In genomic region chr3:13011369-13012227, GRCh38 we compare ENCODE assay signal across 9 cellular contexts.
DNase-seq lines count a peak whose midpoint lies in the region; ATAC-seq and TF ChIP-seq lines count a peak whose summit lies in the region.
"Had no signal": no experiment of that assay in that cellular context is flagged by ENCODE, and none has a peak within 500 bp of the region (broad histone marks: within the 10 kb centered on the region; RNA-seq: fewer than 3 reads in every experiment).

No MANE protein-coding gene starts in this region.

- ATAC-seq in GM21515 (IDR thresholded peaks at IDR 0.05; ENCODE audit: unreplicated experiment), result peak; percentile 48

- no peaks in the 10 kb centered on the region for H3K9me3 ChIP-seq in KOPT-K1 (ENCODE audit: insufficient read depth, low read length, poor library complexity, severe bottlenecking)
- H3K9me3 ChIP-seq: heart right ventricle had no signal

- H3K36me3 Mint-ChIP-seq in mesothelial cell of epicardium, result no peaks in the 10 kb centered on the region

- no peaks in the 10 kb centered on the region for H3K27me3 Mint-ChIP-seq in mesothelial cell of epicardium (ENCODE audit: low read depth)

- no peaks in the 10 kb centered on the region for H3K9me3 Mint-ChIP-seq in mesothelial cell of epicardium

- DNase-seq in GF-D8 (lab: John Stamatoyannopoulos, UW), result peak; percentile 90
- peak; percentile 73 to 75 for DNase-seq in activated CD4-positive, alpha-beta T cell treated with anti-CD3 and anti-CD28 coated beads for 24 hours (ENCODE audit: low read depth in 2 of 2)
- DNase-seq in effector CD4-positive, alpha-beta T cell, result peak; percentile 76
- DNase-seq in stimulated activated CD4-positive, alpha-beta T cell treated with anti-CD3 and anti-CD28 coated beads, Interleukin-1b, Interleukin-23, amount 100 ng/mL, for 4 hours (ENCODE audit: low read depth in 2 of 2), result peak; percentile 62 to 74
- DNase-seq in foreskin melanocyte, result no peak
- DNase-seq in mesothelial cell of epicardium (ENCODE audit: low spot score in 2 of 2, unreplicated experiment in 2 of 2), result no peak

- H3K4me1 Mint-ChIP-seq in mesothelial cell of epicardium, result peaks cover 14% of the 10 kb centered on the region

- H3K4me3 Mint-ChIP-seq in mesothelial cell of epicardium, result no peak overlapping the region

- no peak for TF ChIP-seq CTCF in mesothelial cell of epicardium (IDR thresholded peaks at IDR 0.05; ENCODE audit: unreplicated experiment)

- peaks cover 33% of the 10 kb centered on the region for H3K36me3 ChIP-seq in KOPT-K1 (ENCODE audit: insufficient read depth, low read length)

- peak overlapping the region; percentile 99 for H3K27ac ChIP-seq in KOPT-K1 (ENCODE audit: low read depth, low read length, poor library complexity, severe bottlenecking)

- no peak overlapping the region for H3K27ac Mint-ChIP-seq in mesothelial cell of epicardium

Comparison
In these comparisons a context has a peak if more than half of its experiments do, and no peak if none do; other contexts are left out.
1. DNase-seq: peak in GF-D8 (single experiment), activated CD4-positive, alpha-beta T cell treated with anti-CD3 and anti-CD28 coated beads for 24 hours (2 of 2), effector CD4-positive, alpha-beta T cell (single experiment) and stimulated activated CD4-positive, alpha-beta T cell treated with anti-CD3 and anti-CD28 coated beads, Interleukin-1b, Interleukin-23, amount 100 ng/mL, for 4 hours (2 of 2); none in foreskin melanocyte (single experiment) and mesothelial cell of epicardium (0 of 2).